ENCODE assay signal across 1 cellular context in the genomic region with DNA sequence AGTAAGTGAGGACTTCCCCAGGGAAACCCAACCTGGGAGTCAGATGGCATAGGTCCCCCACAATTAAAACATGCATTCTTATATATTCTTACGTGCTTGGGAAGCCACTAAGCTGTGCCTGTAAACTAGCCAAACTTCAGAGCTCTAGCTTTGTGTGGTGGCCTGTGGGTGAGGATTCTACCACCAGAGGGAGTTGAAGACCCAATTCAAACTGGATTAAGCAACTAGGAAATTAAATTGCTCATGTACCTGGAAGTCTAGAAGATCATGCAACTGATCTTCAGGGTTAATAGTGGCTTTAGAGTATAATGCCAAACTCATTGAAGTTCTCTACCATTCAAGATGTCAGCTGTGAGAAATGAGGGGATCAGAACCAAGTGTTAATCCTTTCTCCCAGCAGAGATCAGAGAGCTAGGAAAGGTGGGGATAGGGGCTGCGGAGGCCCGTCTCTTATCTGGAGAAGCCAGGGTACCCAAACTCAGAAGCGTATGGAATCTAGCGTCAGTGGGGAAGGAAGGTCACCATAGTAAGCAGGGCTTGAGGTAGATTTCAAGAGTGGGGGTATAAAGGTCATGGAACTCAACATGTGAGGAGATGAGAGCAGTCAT.
TF ChIP-seq lines count a peak whose summit lies in the region.

No MANE protein-coding gene starts in this region.

TF ChIP-seq in WTC11, 78 proteins besides CTCF, POLR2A, EP300 and RAD21 (continued from another document):
- TF ChIP-seq, protein P1, sequence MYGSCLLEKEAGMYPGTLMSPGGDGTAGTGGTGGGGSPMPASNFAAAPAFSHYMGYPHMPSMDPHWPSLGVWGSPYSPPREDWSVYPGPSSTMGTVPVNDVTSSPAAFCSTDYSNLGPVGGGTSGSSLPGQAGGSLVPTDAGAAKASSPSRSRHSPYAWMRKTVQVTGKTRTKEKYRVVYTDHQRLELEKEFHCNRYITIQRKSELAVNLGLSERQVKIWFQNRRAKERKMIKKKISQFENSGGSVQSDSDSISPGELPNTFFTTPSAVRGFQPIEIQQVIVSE (CRISPR knock-in tag; IDR thresholded peaks at IDR 0.05; ENCODE audit: borderline replicate concordance): no peak
- TF ChIP-seq, protein P2, sequence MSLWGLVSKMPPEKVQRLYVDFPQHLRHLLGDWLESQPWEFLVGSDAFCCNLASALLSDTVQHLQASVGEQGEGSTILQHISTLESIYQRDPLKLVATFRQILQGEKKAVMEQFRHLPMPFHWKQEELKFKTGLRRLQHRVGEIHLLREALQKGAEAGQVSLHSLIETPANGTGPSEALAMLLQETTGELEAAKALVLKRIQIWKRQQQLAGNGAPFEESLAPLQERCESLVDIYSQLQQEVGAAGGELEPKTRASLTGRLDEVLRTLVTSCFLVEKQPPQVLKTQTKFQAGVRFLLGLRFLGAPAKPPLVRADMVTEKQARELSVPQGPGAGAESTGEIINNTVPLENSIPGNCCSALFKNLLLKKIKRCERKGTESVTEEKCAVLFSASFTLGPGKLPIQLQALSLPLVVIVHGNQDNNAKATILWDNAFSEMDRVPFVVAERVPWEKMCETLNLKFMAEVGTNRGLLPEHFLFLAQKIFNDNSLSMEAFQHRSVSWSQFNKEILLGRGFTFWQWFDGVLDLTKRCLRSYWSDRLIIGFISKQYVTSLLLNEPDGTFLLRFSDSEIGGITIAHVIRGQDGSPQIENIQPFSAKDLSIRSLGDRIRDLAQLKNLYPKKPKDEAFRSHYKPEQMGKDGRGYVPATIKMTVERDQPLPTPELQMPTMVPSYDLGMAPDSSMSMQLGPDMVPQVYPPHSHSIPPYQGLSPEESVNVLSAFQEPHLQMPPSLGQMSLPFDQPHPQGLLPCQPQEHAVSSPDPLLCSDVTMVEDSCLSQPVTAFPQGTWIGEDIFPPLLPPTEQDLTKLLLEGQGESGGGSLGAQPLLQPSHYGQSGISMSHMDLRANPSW (CRISPR knock-in tag; conservative IDR thresholded peaks at IDR 0.05; ENCODE audit: low read depth): no peak
- TF ChIP-seq SOX15 (CRISPR knock-in tag; IDR thresholded peaks at IDR 0.05) (no peak), JAZF1 (CRISPR knock-in tag; IDR thresholded peaks at IDR 0.05) (no peak), ZNF317 (CRISPR knock-in tag; IDR thresholded peaks at IDR 0.05; ENCODE audit: borderline replicate concordance, low read depth) (no peak), FOXJ3 (CRISPR knock-in tag; IDR thresholded peaks at IDR 0.05; ENCODE audit: borderline replicate concordance) (no peak), GABPB1 (CRISPR knock-in tag; IDR thresholded peaks at IDR 0.05) (no peak), FOXK1 (CRISPR knock-in tag; IDR thresholded peaks at IDR 0.05) (no peak), SMAD3 (CRISPR knock-in tag; IDR thresholded peaks at IDR 0.05; ENCODE audit: borderline replicate concordance) (no peak)
- TF ChIP-seq, protein P3, sequence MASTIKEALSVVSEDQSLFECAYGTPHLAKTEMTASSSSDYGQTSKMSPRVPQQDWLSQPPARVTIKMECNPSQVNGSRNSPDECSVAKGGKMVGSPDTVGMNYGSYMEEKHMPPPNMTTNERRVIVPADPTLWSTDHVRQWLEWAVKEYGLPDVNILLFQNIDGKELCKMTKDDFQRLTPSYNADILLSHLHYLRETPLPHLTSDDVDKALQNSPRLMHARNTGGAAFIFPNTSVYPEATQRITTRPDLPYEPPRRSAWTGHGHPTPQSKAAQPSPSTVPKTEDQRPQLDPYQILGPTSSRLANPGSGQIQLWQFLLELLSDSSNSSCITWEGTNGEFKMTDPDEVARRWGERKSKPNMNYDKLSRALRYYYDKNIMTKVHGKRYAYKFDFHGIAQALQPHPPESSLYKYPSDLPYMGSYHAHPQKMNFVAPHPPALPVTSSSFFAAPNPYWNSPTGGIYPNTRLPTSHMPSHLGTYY (CRISPR knock-in tag; IDR thresholded peaks at IDR 0.05): no peak
- TF ChIP-seq, protein P4, sequence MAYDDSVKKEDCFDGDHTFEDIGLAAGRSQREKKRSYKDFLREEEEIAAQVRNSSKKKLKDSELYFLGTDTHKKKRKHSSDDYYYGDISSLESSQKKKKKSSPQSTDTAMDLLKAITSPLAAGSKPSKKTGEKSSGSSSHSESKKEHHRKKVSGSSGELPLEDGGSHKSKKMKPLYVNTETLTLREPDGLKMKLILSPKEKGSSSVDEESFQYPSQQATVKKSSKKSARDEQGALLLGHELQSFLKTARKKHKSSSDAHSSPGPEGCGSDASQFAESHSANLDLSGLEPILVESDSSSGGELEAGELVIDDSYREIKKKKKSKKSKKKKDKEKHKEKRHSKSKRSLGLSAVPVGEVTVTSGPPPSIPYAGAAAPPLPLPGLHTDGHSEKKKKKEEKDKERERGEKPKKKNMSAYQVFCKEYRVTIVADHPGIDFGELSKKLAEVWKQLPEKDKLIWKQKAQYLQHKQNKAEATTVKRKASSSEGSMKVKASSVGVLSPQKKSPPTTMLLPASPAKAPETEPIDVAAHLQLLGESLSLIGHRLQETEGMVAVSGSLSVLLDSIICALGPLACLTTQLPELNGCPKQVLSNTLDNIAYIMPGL (CRISPR knock-in tag; IDR thresholded peaks at IDR 0.05): no peak
TF ChIP-seq in WTC11: peak in this region for 0.
